29 cellular contexts compared by ENCODE assay signal in genomic region chr11:72616655-72617054, GRCh38. TPM values are rescaled to one million over a fixed set of nuclear protein-coding genes. Genes with fewer than 3 reads are reported as not detected.
DNase-seq lines count a peak whose midpoint lies in the region; ATAC-seq, FAIRE-seq and TF ChIP-seq lines count a peak whose summit lies in the region.
"Had no signal": no experiment of that assay in that cellular context is flagged by ENCODE, and none has a peak within 500 bp of the region (broad histone marks: within the 10 kb centered on the region; RNA-seq: fewer than 3 reads in every experiment).

No MANE protein-coding gene starts in this region.

- H3K9ac ChIP-seq in mucosa of rectum (ENCODE audit: low read depth in 1 of 2, low read length in 2 of 2) (peak overlapping the region in 1 of 2 donors; percentile 33), stomach smooth muscle (ENCODE audit: low read length in 2 of 2) (peak overlapping the region; percentile 44 to 68)

- no peak overlapping the region for H3K27ac ChIP-seq in A549
- peak overlapping the region in 51 of 59 donors; percentile 18 to 87 (median 71) for H3K27ac ChIP-seq in dorsolateral prefrontal cortex
- peak overlapping the region; percentile 57 to 65 for H3K27ac ChIP-seq in mucosa of rectum (ENCODE audit: low read depth in 2 of 2, low read length in 2 of 2)
- H3K27ac ChIP-seq in stomach smooth muscle (ENCODE audit: low read length) = peak overlapping the region; percentile 81
- H3K27ac ChIP-seq: epithelial cell of prostate had no signal

- POLR2A ChIA-PET in A549 (lab: Yijun Ruan, JAX) = no interaction called here

- H3K36me3 ChIP-seq in mucosa of rectum (ENCODE audit: control insufficient read depth in 2 of 2, insufficient read depth in 2 of 2, low read length in 2 of 2) (no peaks in the 10 kb centered on the region), stomach smooth muscle (ENCODE audit: control insufficient read depth in 2 of 2, insufficient read depth in 2 of 2, low read length in 2 of 2) (no peaks in the 10 kb centered on the region)
- H3K36me3 ChIP-seq: left ventricle myocardium inferior, Peyer's patch, tibial nerve had no signal

- FAIRE-seq in A549 (lab: Jason Lieb, UNC) = no peak
- FAIRE-seq: GM12892, islet of Langerhans, small intestine had no signal

- H3K9me3 ChIP-seq in A549 (no peaks in the 10 kb centered on the region), mucosa of rectum (ENCODE audit: control insufficient read depth in 2 of 2, low read length in 2 of 2) (no peaks in the 10 kb centered on the region), stomach smooth muscle (ENCODE audit: control insufficient read depth in 2 of 2, low read length in 2 of 2) (no peaks in the 10 kb centered on the region)
- H3K9me3 ChIP-seq: left ventricle myocardium inferior, Peyer's patch, tibial nerve had no signal

- H3K4me2 ChIP-seq in A549 = no peak overlapping the region

- CTCF ChIA-PET in A549 (lab: Yijun Ruan, JAX) = interaction anchor here (1.4 to 11.0 kb wide), 3 partner anchors 16 to 27 kb away, joined by 3 to 93 read pairs (median 6); no protein-coding TSS in a partner anchor

- WGBS in A549 (ENCODE audit: missing lambda C conversion rate) = 80% methylated on average over 1 of the region's 4 CpGs

- TF ChIP-seq CTCF in A549 (IDR thresholded peaks at IDR 0.05) = no peak
- no peak for TF ChIP-seq CTCF in dorsolateral prefrontal cortex (IDR thresholded peaks at IDR 0.05 in 54 of 56, conservative IDR thresholded peaks at IDR 0.05 in 2 of 56; ENCODE audit: low read depth in 1 of 56, partially characterized antibody in 56 of 56)

- H3K27me3 ChIP-seq in dorsolateral prefrontal cortex (no peaks in the 10 kb centered on the region), mucosa of rectum (ENCODE audit: control insufficient read depth in 2 of 2, insufficient read depth in 2 of 2, low read length in 2 of 2) (no peaks in the 10 kb centered on the region), stomach smooth muscle (ENCODE audit: control insufficient read depth in 1 of 2, insufficient read depth in 2 of 2, low read length in 2 of 2) (no peaks in the 10 kb centered on the region)
- H3K27me3 ChIP-seq: Peyer's patch, tibial nerve had no signal

- TF ChIP-seq POLR2A in A549 (IDR thresholded peaks at IDR 0.05; ENCODE audit: low read length) = no peak

- ATAC-seq in A549 = no peak
- no peak for ATAC-seq in GM21515 (IDR thresholded peaks at IDR 0.05; ENCODE audit: unreplicated experiment)
- ATAC-seq in sciatic nerve = no peak
- ATAC-seq in HG03342 (IDR thresholded peaks at IDR 0.05; ENCODE audit: unreplicated experiment) = no peak
- ATAC-seq: activated CD8-positive, alpha-beta T cell treated with anti-CD3 and anti-CD28 coated beads for 36 hours; natural killer cell treated with Interleukin-12 subunit alpha and Interleukin-12 subunit beta and Interleukin-15 and Interleukin-18, amount 100 ng/mL, for 72 hours had no signal

- intact Hi-C loops in dorsolateral prefrontal cortex (cut with DNase I) (no loop called here), sciatic nerve (cut with DNase I) (no loop called here)

- DNase-seq in A549 (ENCODE audit: low read depth in 1 of 2, low spot score in 1 of 2) = no peak
- no peak for DNase-seq in dorsolateral prefrontal cortex
- DNase-seq in activated gamma-delta T cell (lab: John Stamatoyannopoulos, UW) = no peak
- DNase-seq in sciatic nerve (ENCODE audit: low spot score) = no peak
- DNase-seq: 8988T; activated CD8-positive, alpha-beta T cell treated with anti-CD3 and anti-CD28 coated beads for 36 hours; activated naive CD4-positive, alpha-beta T cell treated with anti-CD3 and anti-CD28 coated beads, Interleukin-2, amount 10 ng/mL, durations not matched to agents 7 days and 5 days; amniotic stem cell; effector CD8-positive, alpha-beta T cell; HCEC 1CT; left ventricle myocardium inferior; midbrain; NCI-H146; NCI-H2107; NCI-H345; Peyer's patch; SHP77 treated with DMSO at 0.1 percent for 48 hours; small intestine; SW 1271 had no signal

- H3K4me1 ChIP-seq in A549 = 0 out of 3 replicates have a peak, but pooled peaks cover 3% of the 10 kb centered on the region
- H3K4me1 ChIP-seq in mucosa of rectum (ENCODE audit: control insufficient read depth in 2 of 2, insufficient read depth in 2 of 2, low read length in 2 of 2) = peaks cover 9 to 12% of the 10 kb centered on the region in 2 donors
- peaks cover 52% of the 10 kb centered on the region for H3K4me1 ChIP-seq in stomach smooth muscle (ENCODE audit: control insufficient read depth, insufficient read depth, low read length)

- no peak overlapping the region for H3K4me3 ChIP-seq in A549
- H3K4me3 ChIP-seq in dorsolateral prefrontal cortex = no peak overlapping the region
- H3K4me3 ChIP-seq in mucosa of rectum (ENCODE audit: low read length in 2 of 2) = no peak overlapping the region
- H3K4me3 ChIP-seq in stomach smooth muscle (ENCODE audit: low read length in 2 of 2) = peak overlapping the region in 1 of 2 donors; percentile 52
- H3K4me3 ChIP-seq: left ventricle myocardium inferior, Peyer's patch, tibial nerve had no signal

- TF ChIP-seq RAD21 in A549 (conservative IDR thresholded peaks at IDR 0.05 in 1 of 2, IDR thresholded peaks at IDR 0.05 in 1 of 2) = no peak

- no peak for TF ChIP-seq EP300 in A549 (IDR thresholded peaks at IDR 0.05)

TF ChIP-seq in A549, 52 proteins besides CTCF, POLR2A, EP300 and RAD21:
- no peak for TF ChIP-seq FOSL2 (IDR thresholded peaks at IDR 0.05)
- TF ChIP-seq FOSL2 (CRISPR knock-in tag; IDR thresholded peaks at IDR 0.05) = no peak
- peak; percentile 28 for TF ChIP-seq ZFP36 (IDR thresholded peaks at IDR 0.05; ENCODE audit: borderline replicate concordance, partially characterized antibody)

RNA-seq across cellular contexts. Expression of gene PDE2A, which starts 57.6 kb away (rescaled TPM):
- 1.5 and 1.9 TPM in 2 replicates for polyA plus RNA-seq in A549 (2011; rRNA removed)
- polyA plus RNA-seq in A549 (2012; cell fraction: cytosol; rRNA removed) = 0.37 and 0.54 TPM in 2 replicates
- 1.6 and 2.1 TPM in 2 replicates for polyA plus RNA-seq in A549 (2012; cell fraction: nucleus; rRNA removed)
- 0.62 to 1.4 TPM (median 0.94 TPM) in 3 replicates for polyA plus RNA-seq in A549 (2017; fragmentation: RNase III; extraction: RNeasy Plus Mini Kit Qiagen cat#74134 plus additional on column Dnase treatment)
- 1.7 and 2.2 TPM in 2 replicates for polyA minus RNA-seq in A549 (2011; rRNA and poly(A)+ RNA removed)
- 100 to 1,000 TPM in 119 of 120 experiments, 10 to 100 TPM in 1; 92.8 to 412 (median 240) TPM for total RNA-seq in dorsolateral prefrontal cortex
- total RNA-seq in sciatic nerve = 74.4 TPM
- total RNA-seq: G401 had no signal

Comparison
In these comparisons a context has a peak if more than half of its experiments do, and no peak if none do; other contexts are left out.
1. H3K27ac ChIP-seq: peak in dorsolateral prefrontal cortex (51 of 59), mucosa of rectum (2 of 2) and stomach smooth muscle (single experiment); none in A549 (0 of 2).